In genomic region chr12:46361667-46362034, GRCh38 we compare ENCODE assay signal across 13 cellular contexts. TPM values are rescaled to one million over a fixed set of nuclear protein-coding genes. Genes with fewer than 3 reads are reported as not detected.
DNase-seq lines count a peak whose midpoint lies in the region; ATAC-seq lines count a peak whose summit lies in the region.
"Had no signal": no experiment of that assay in that cellular context is flagged by ENCODE, and none has a peak within 500 bp of the region (broad histone marks: within the 10 kb centered on the region; RNA-seq: fewer than 3 reads in every experiment).

No MANE protein-coding gene starts in this region.

- POLR2A ChIA-PET in activated CD4-positive, alpha-beta memory T cell treated with anti-CD3 and anti-CD28 coated beads for 36 hours (lab: Charles Lee) = interaction anchor here (2.2 kb wide), 1 partner anchor 92 kb away, joined by 8 read pairs; the partner anchor contains the start of gene SLC38A1

- peak overlapping the region; percentile 94 for H3K27ac Mint-ChIP-seq in activated naive CD4-positive, alpha-beta T cell treated with anti-CD3 and anti-CD28 coated beads, Interleukin-2, amount 50 U/mL, for 24 hours
- peak overlapping the region; percentile 43 for H3K27ac Mint-ChIP-seq in activated CD4-positive, alpha-beta memory T cell treated with anti-CD3 and anti-CD28 coated beads for 36 hours
- no peak overlapping the region for H3K27ac Mint-ChIP-seq in stimulated activated naive CD8-positive, alpha-beta T cell treated with anti-CD3 and anti-CD28 coated beads, Interleukin-15, amount 100 ng/mL, for 72 hours

- in situ Hi-C loops in KBM-7 (cut with MboI; ENCODE audit: low pct_unique_long_range_greater_than_20kb, low sequenced_read_pairs) = loop anchor here (25.0 kb wide), 1 partner anchor 301 kb away; no protein-coding TSS in a partner anchor

- H3K36me3 Mint-ChIP-seq in activated naive CD4-positive, alpha-beta T cell treated with anti-CD3 and anti-CD28 coated beads, Interleukin-2, amount 50 U/mL, for 24 hours = peaks cover 44% of the 10 kb centered on the region
- peaks cover 70% of the 10 kb centered on the region for H3K36me3 Mint-ChIP-seq in activated CD4-positive, alpha-beta memory T cell treated with anti-CD3 and anti-CD28 coated beads for 36 hours

- intact Hi-C loops in activated CD4-positive, alpha-beta memory T cell treated with anti-CD3 and anti-CD28 coated beads for 36 hours (cut with micrococcal nuclease) = no loop called here

- no peaks in the 10 kb centered on the region for H3K27me3 Mint-ChIP-seq in activated naive CD4-positive, alpha-beta T cell treated with anti-CD3 and anti-CD28 coated beads, Interleukin-2, amount 50 U/mL, for 24 hours
- no peaks in the 10 kb centered on the region for H3K27me3 Mint-ChIP-seq in activated CD4-positive, alpha-beta memory T cell treated with anti-CD3 and anti-CD28 coated beads for 36 hours
- no peaks in the 10 kb centered on the region for H3K27me3 Mint-ChIP-seq in stimulated activated naive CD8-positive, alpha-beta T cell treated with anti-CD3 and anti-CD28 coated beads, Interleukin-15, amount 100 ng/mL, for 72 hours

- no peak for ATAC-seq in stimulated activated naive CD8-positive, alpha-beta T cell treated with anti-CD3 and anti-CD28 coated beads, Interleukin-15, amount 100 ng/mL, for 72 hours

- CTCF ChIA-PET in activated CD4-positive, alpha-beta memory T cell treated with anti-CD3 and anti-CD28 coated beads for 36 hours (lab: Charles Lee) = interaction anchor here (1.0 kb wide), 1 partner anchor 300 kb away, joined by 3 read pairs; no protein-coding TSS in a partner anchor

- peak overlapping the region; percentile 65 for H3K4me3 Mint-ChIP-seq in activated naive CD4-positive, alpha-beta T cell treated with anti-CD3 and anti-CD28 coated beads, Interleukin-2, amount 50 U/mL, for 24 hours
- H3K4me3 Mint-ChIP-seq in activated CD4-positive, alpha-beta memory T cell treated with anti-CD3 and anti-CD28 coated beads for 36 hours = no peak overlapping the region
- peak overlapping the region; percentile 8 to 28 for H3K4me3 Mint-ChIP-seq in stimulated activated naive CD8-positive, alpha-beta T cell treated with anti-CD3 and anti-CD28 coated beads, Interleukin-15, amount 100 ng/mL, for 72 hours

- no peak for DNase-seq in activated naive CD4-positive, alpha-beta T cell treated with Interleukin-2 at 50 U/mL for 16 hours
- DNase-seq in activated CD4-positive, alpha-beta memory T cell treated with anti-CD3 and anti-CD28 coated beads for 36 hours = no peak
- DNase-seq in fibroblast of peridontal ligament (ENCODE audit: extremely low read depth) = peak; percentile 13
- no peak for DNase-seq in stimulated activated naive CD8-positive, alpha-beta T cell treated with anti-CD3 and anti-CD28 coated beads, Interleukin-15, amount 100 ng/mL, for 72 hours
- DNase-seq in KBM-7 = no peak
- no peak for DNase-seq in NCI-H1930 (lab: John Stamatoyannopoulos, UW)
- DNase-seq in NCI-H510A treated with DMSO at 0.1 percent for 48 hours (lab: John Stamatoyannopoulos, UW) = no peak
- DNase-seq: adrenal gland, AML-193, foreskin melanocyte, MV-4-11, NCI-H2227 treated with DMSO at 0.1 percent for 48 hours had no signal

- no peaks in the 10 kb centered on the region for H3K9me3 Mint-ChIP-seq in activated naive CD4-positive, alpha-beta T cell treated with anti-CD3 and anti-CD28 coated beads, Interleukin-2, amount 50 U/mL, for 24 hours
- H3K9me3 Mint-ChIP-seq in activated CD4-positive, alpha-beta memory T cell treated with anti-CD3 and anti-CD28 coated beads for 36 hours = no peaks in the 10 kb centered on the region
- no peaks in the 10 kb centered on the region for H3K9me3 Mint-ChIP-seq in stimulated activated naive CD8-positive, alpha-beta T cell treated with anti-CD3 and anti-CD28 coated beads, Interleukin-15, amount 100 ng/mL, for 72 hours

- H3K4me1 Mint-ChIP-seq in activated naive CD4-positive, alpha-beta T cell treated with anti-CD3 and anti-CD28 coated beads, Interleukin-2, amount 50 U/mL, for 24 hours = peaks cover 69% of the 10 kb centered on the region
- H3K4me1 Mint-ChIP-seq in activated CD4-positive, alpha-beta memory T cell treated with anti-CD3 and anti-CD28 coated beads for 36 hours (ENCODE audit: low read depth) = peaks cover 55% of the 10 kb centered on the region
- peaks cover 66% of the 10 kb centered on the region for H3K4me1 Mint-ChIP-seq in stimulated activated naive CD8-positive, alpha-beta T cell treated with anti-CD3 and anti-CD28 coated beads, Interleukin-15, amount 100 ng/mL, for 72 hours

RNA-seq across cellular contexts. Expression of gene SLC38A2, which starts 10.9 kb away (rescaled TPM):
- 100 to 1,000 TPM; 173 to 187 TPM for total RNA-seq in activated CD4-positive, alpha-beta memory T cell treated with anti-CD3 and anti-CD28 coated beads for 36 hours

Comparison
In these comparisons a context has a peak if more than half of its experiments do, and no peak if none do; other contexts are left out.
1. H3K27ac Mint-ChIP-seq: peak in activated naive CD4-positive, alpha-beta T cell treated with anti-CD3 and anti-CD28 coated beads, Interleukin-2, amount 50 U/mL, for 24 hours (single experiment) and activated CD4-positive, alpha-beta memory T cell treated with anti-CD3 and anti-CD28 coated beads for 36 hours (single experiment); none in stimulated activated naive CD8-positive, alpha-beta T cell treated with anti-CD3 and anti-CD28 coated beads, Interleukin-15, amount 100 ng/mL, for 72 hours (0 of 2).